Comparison of ENCODE assay signal across 19 cellular contexts in genomic region chr16:5020551-5020950, GRCh38. TPM values are rescaled to one million over a fixed set of nuclear protein-coding genes. Genes with fewer than 3 reads are reported as not detected.
DNase-seq lines count a peak whose midpoint lies in the region; ATAC-seq, FAIRE-seq and TF ChIP-seq lines count a peak whose summit lies in the region.
"Had no signal": no experiment of that assay in that cellular context is flagged by ENCODE, and none has a peak within 500 bp of the region (broad histone marks: within the 10 kb centered on the region; RNA-seq: fewer than 3 reads in every experiment).

No MANE protein-coding gene starts in this region.

- no peak overlapping the region for H2AFZ ChIP-seq in HepG2 (ENCODE audit: low read length)

- intact Hi-C loops in HepG2 (cut with micrococcal nuclease; ENCODE audit: unreplicated experiment) (no loop called here), right lobe of liver (cut with DNase I) (no loop called here)

- H3K36me3 ChIP-seq in HepG2 (replicated peaks in 1 of 2; ENCODE audit: control insufficient read depth in 1 of 2, insufficient read depth in 2 of 2, low read length in 2 of 2) (peaks cover 2 to 4% of the 10 kb centered on the region in 2 experiments; a peak in 1 of 5 replicates), right lobe of liver (no peaks in the 10 kb centered on the region), endodermal cell (ENCODE audit: control insufficient read depth, insufficient read depth, low read length) (no peaks in the 10 kb centered on the region), tibial nerve (peaks cover 0 to 5% (median 0%) of the 10 kb centered on the region in 3 donors)

- H3K79me2 ChIP-seq in HepG2 (ENCODE audit: insufficient read depth, low read length), result no peaks in the 10 kb centered on the region

- H3K4me3 ChIP-seq in HepG2 (replicated peaks in 1 of 3; ENCODE audit: insufficient read depth in 1 of 3, low read depth in 2 of 3, low read length in 3 of 3) (no peak overlapping the region), right lobe of liver (no peak overlapping the region), endodermal cell (ENCODE audit: low read length) (no peak overlapping the region), tibial nerve (peak overlapping the region in 1 of 4 donors; percentile 15)

- peak overlapping the region; percentile 19 for H3K27ac Mint-ChIP-seq in endodermal cell
- H3K27ac Mint-ChIP-seq: CD14-positive monocyte, HFFc6 had no signal

- DNase-seq in HepG2 (ENCODE audit: low spot score) (no peak), right lobe of liver (no peak), endodermal cell (no peak), occipital lobe (lab: John Stamatoyannopoulos, UW) (peak; percentile 76), tibial nerve (ENCODE audit: low spot score in 2 of 2) (no peak)
- DNase-seq: Caco-2, DMS53, HFFc6, KBM-7, NCI-H1092 treated with DMSO at 0.1 percent for 48 hours, NCI-H187, NCI-H446 treated with DMSO at 0.1 percent for 48 hours, NCI-H748 treated with DMSO at 0.1 percent for 48 hours, PC-3 had no signal

- ATAC-seq in HepG2, result peak; percentile 31
- ATAC-seq in right lobe of liver, result no peak
- ATAC-seq in GM18868 (IDR thresholded peaks at IDR 0.05; ENCODE audit: unreplicated experiment), result no peak
- no peak for ATAC-seq in GM19463 (IDR thresholded peaks at IDR 0.05; ENCODE audit: unreplicated experiment)
- ATAC-seq in GM21825 (IDR thresholded peaks at IDR 0.05; ENCODE audit: unreplicated experiment), result no peak
- ATAC-seq: PC-3 had no signal

- TF ChIP-seq CTCF in HepG2 (CRISPR knock-in tag; IDR thresholded peaks at IDR 0.05) (no peak), right lobe of liver (IDR thresholded peaks at IDR 0.05) (no peak), endodermal cell (conservative IDR thresholded peaks at IDR 0.05) (no peak), tibial nerve (IDR thresholded peaks at IDR 0.05) (no peak)

- H3K4me1 Mint-ChIP-seq in endodermal cell, result no peaks in the 10 kb centered on the region
- H3K4me1 Mint-ChIP-seq: CD14-positive monocyte had no signal

- POLR2A ChIA-PET in HepG2 (lab: Yijun Ruan, JAX), result no interaction called here

- in situ Hi-C loops in HepG2 (cut with HindIII; ENCODE audit: extremely low pct_ligation_motif_present, low pct_unique_long_range_greater_than_20kb), result no loop called here

- TF ChIP-seq EP300 in HepG2 (IDR thresholded peaks at IDR 0.05; ENCODE audit: low read depth in 2 of 2, low read length in 2 of 2) (no peak), HepG2 (CRISPR knock-in tag; IDR thresholded peaks at IDR 0.05; ENCODE audit: borderline replicate concordance) (no peak), tibial nerve (IDR thresholded peaks at IDR 0.05) (peak; percentile 35 to 83)

- TF ChIP-seq POLR2A in HepG2 (IDR thresholded peaks at IDR 0.05; ENCODE audit: insufficient read depth in 1 of 2, low read depth in 2 of 2, low read length in 2 of 2) (no peak), right lobe of liver (IDR thresholded peaks at IDR 0.05) (no peak), tibial nerve (IDR thresholded peaks at IDR 0.05) (no peak)

- H3K27me3 ChIP-seq in HepG2 (ENCODE audit: control insufficient read depth in 1 of 2, insufficient read depth in 2 of 2, low read length in 2 of 2) (peaks cover 4 to 35% of the 10 kb centered on the region in 2 experiments), right lobe of liver (no peaks in the 10 kb centered on the region), endodermal cell (ENCODE audit: control insufficient read depth, insufficient read depth, low read length, poor library complexity, severe bottlenecking) (peaks cover 31% of the 10 kb centered on the region), tibial nerve (no peaks in the 10 kb centered on the region)

- peaks cover 2% of the 10 kb centered on the region for H3K36me3 Mint-ChIP-seq in endodermal cell (ENCODE audit: low read depth)

- H3K9ac ChIP-seq in HepG2 (ENCODE audit: insufficient read depth, low read depth, low read length) (no peak overlapping the region), endodermal cell (ENCODE audit: extremely low read depth, low read length, poor library complexity, severe bottlenecking) (no peak overlapping the region)

- H3K27me3 Mint-ChIP-seq in endodermal cell (ENCODE audit: insufficient read depth), result peaks cover 66% of the 10 kb centered on the region

- CTCF ChIA-PET in HepG2 (lab: Yijun Ruan, JAX; ENCODE audit: low intra/inter-chr PET ratio, low total read pairs), result no interaction called here

- H3K9me3 ChIP-seq in HepG2 (ENCODE audit: low read length), result no peaks in the 10 kb centered on the region
- no peaks in the 10 kb centered on the region for H3K9me3 ChIP-seq in right lobe of liver
- no peaks in the 10 kb centered on the region for H3K9me3 ChIP-seq in endodermal cell (ENCODE audit: control insufficient read depth, low read length)
- no peaks in the 10 kb centered on the region for H3K9me3 ChIP-seq in tibial nerve
- H3K9me3 ChIP-seq: Caco-2 had no signal

- no peak overlapping the region for H3K4me3 Mint-ChIP-seq in endodermal cell
- H3K4me3 Mint-ChIP-seq: CD14-positive monocyte, HFFc6 had no signal

- TF ChIP-seq RAD21 in HepG2 (CRISPR knock-in tag; IDR thresholded peaks at IDR 0.05), result no peak

- no peak overlapping the region for H3K4me2 ChIP-seq in HepG2 (ENCODE audit: low read depth, low read length)

- WGBS in HepG2 (ENCODE audit: low lambda C conversion rate), result 16% methylated on average over 15 of the region's 15 CpGs
- 49% methylated on average over 8 of the region's 15 CpGs for WGBS in right lobe of liver (ENCODE audit: insufficient coverage, low coverage, low lambda C conversion rate, missing lambda C conversion rate)
- 75 to 81% methylated on average over 6 to 15 of the region's 15 CpGs for WGBS in endodermal cell (ENCODE audit: insufficient coverage in 1 of 2, insufficient read length in 1 of 2), 2 experiments
- 57 to 61% methylated on average over 14 to 15 of the region's 15 CpGs for WGBS in tibial nerve, 2 donors

- no peaks in the 10 kb centered on the region for H4K20me1 ChIP-seq in HepG2 (ENCODE audit: insufficient read depth, low read length)

- H3K27ac ChIP-seq in HepG2 (ENCODE audit: extremely low read length, insufficient read depth, low read length) (no peak overlapping the region), right lobe of liver (no peak overlapping the region), endodermal cell (ENCODE audit: low read depth, low read length) (no peak overlapping the region), tibial nerve (peak overlapping the region; percentile 52 to 89 (median 84))
- H3K27ac ChIP-seq: 22Rv1 had no signal

- FAIRE-seq in HepG2 (lab: Jason Lieb, UNC), result no peak

- no peaks in the 10 kb centered on the region for H3K9me3 Mint-ChIP-seq in endodermal cell
- H3K9me3 Mint-ChIP-seq: HFFc6 had no signal

- no TSS peak for BruUV-seq in HepG2 (replicated peaks; lab: Mats Ljungman, UMichigan)

- H3K4me1 ChIP-seq in HepG2 (ENCODE audit: insufficient read depth, low read length), result no peaks in the 10 kb centered on the region
- no peaks in the 10 kb centered on the region for H3K4me1 ChIP-seq in right lobe of liver
- H3K4me1 ChIP-seq in endodermal cell (ENCODE audit: control insufficient read depth, insufficient read depth, low read length), result no peaks in the 10 kb centered on the region
- peaks cover 0 to 41% (median 5%) of the 10 kb centered on the region in 4 donors for H3K4me1 ChIP-seq in tibial nerve
- H3K4me1 ChIP-seq: Caco-2 had no signal

RNA-seq across cellular contexts. Expression of gene NAGPA, which starts 13.2 kb away (rescaled TPM):
- total RNA-seq in HepG2 (2016; rRNA removed; fragmentation: Illumina TruSeq; extraction: Trizol) (29.8 and 60.3 TPM in 2 replicates), right lobe of liver (10 to 100 TPM in 2 of 6 experiments, 1 to 10 TPM in 4; 6.6 to 22.1 (median 8.4) TPM), endodermal cell (10 to 100 TPM; 12.7 to 14.0 TPM), occipital lobe (12.5 TPM), tibial nerve (100 to 1,000 TPM in 1 of 4 donors, 10 to 100 TPM in 3; 37.5 to 104 (median 43.8) TPM)
- total RNA-seq in HepG2 (2016; cell fraction: cytosol; rRNA removed; fragmentation: Illumina TruSeq; extraction: Trizol; ENCODE audit: low read depth), result 10.2 and 12.2 TPM in 2 replicates
- total RNA-seq in HepG2 (2016; cell fraction: insoluble cytoplasmic fraction; rRNA removed; fragmentation: Illumina TruSeq; extraction: Trizol), result 25.3 and 59.7 TPM in 2 replicates
- total RNA-seq in HepG2 (2016; cell fraction: membrane; rRNA removed; fragmentation: Illumina TruSeq; extraction: Trizol), result 19.0 and 22.6 TPM in 2 replicates
- 58.3 and 69.4 TPM in 2 replicates for total RNA-seq in HepG2 (2016; cell fraction: nucleus; rRNA removed; fragmentation: Illumina TruSeq; extraction: Trizol)
- 27.1 and 31.6 TPM in 2 replicates for polyA plus RNA-seq in HepG2 (2011; rRNA removed)
- 28.0 and 43.3 TPM in 2 replicates for polyA plus RNA-seq in HepG2 (2011; cell fraction: cytosol; rRNA removed)
- polyA plus RNA-seq in HepG2 (2011; cell fraction: nucleus; rRNA removed), result 119 and 135 TPM in 2 replicates
- 20.6 and 22.0 TPM in 2 replicates for polyA plus RNA-seq in HepG2 (2012)
- polyA plus RNA-seq in HepG2 (2016; cell fraction: cytosol; fragmentation: Illumina TruSeq; extraction: Trizol; ENCODE audit: low read depth), result 7.6 and 9.3 TPM in 2 replicates
- polyA plus RNA-seq in HepG2 (2016; cell fraction: insoluble cytoplasmic fraction; fragmentation: Illumina TruSeq; extraction: Trizol; ENCODE audit: low read depth), result 24.9 and 27.9 TPM in 2 replicates
- 15.1 and 16.1 TPM in 2 replicates for polyA plus RNA-seq in HepG2 (2016; cell fraction: membrane; fragmentation: Illumina TruSeq; extraction: Trizol; ENCODE audit: low read depth)
- polyA plus RNA-seq in HepG2 (2016; cell fraction: nucleus; fragmentation: Illumina TruSeq; extraction: Trizol; ENCODE audit: insufficient read depth, low read depth), result 111 and 120 TPM in 2 replicates
- 13.4 and 91.3 TPM in 2 replicates for polyA minus RNA-seq in HepG2 (2011; rRNA and poly(A)+ RNA removed; ENCODE audit: low replicate concordance)
- 24.6 and 30.4 TPM in 2 replicates for polyA minus RNA-seq in HepG2 (2011; cell fraction: cytosol; rRNA and poly(A)+ RNA removed)
- 41.9 and 43.5 TPM in 2 replicates for polyA minus RNA-seq in HepG2 (2011; cell fraction: nucleus; rRNA and poly(A)+ RNA removed)
- 6.8 TPM for polyA plus RNA-seq in endodermal cell (2013, experiment 1 of 2)
- 6.3 TPM for polyA plus RNA-seq in endodermal cell (2013, experiment 2 of 2)

RNA-seq across cellular contexts. Expression of gene C16orf89, which starts 45.2 kb away (rescaled TPM):
- 0.97 and 1.9 TPM in 2 replicates for total RNA-seq in HepG2 (2016; rRNA removed; fragmentation: Illumina TruSeq; extraction: Trizol)
- 0.61 and 0.79 TPM in 2 replicates for total RNA-seq in HepG2 (2016; cell fraction: cytosol; rRNA removed; fragmentation: Illumina TruSeq; extraction: Trizol; ENCODE audit: low read depth)
- total RNA-seq in HepG2 (2016; cell fraction: insoluble cytoplasmic fraction; rRNA removed; fragmentation: Illumina TruSeq; extraction: Trizol), result 0.45 and 1.1 TPM in 2 replicates
- 0.76 and 1.0 TPM in 2 replicates for total RNA-seq in HepG2 (2016; cell fraction: membrane; rRNA removed; fragmentation: Illumina TruSeq; extraction: Trizol)
- total RNA-seq in HepG2 (2016; cell fraction: nucleus; rRNA removed; fragmentation: Illumina TruSeq; extraction: Trizol), result 0.72 and 0.78 TPM in 2 replicates
- polyA plus RNA-seq in HepG2 (2011; rRNA removed), result 2.8 and 3.4 TPM in 2 replicates
- 2.8 TPM in 2 replicates for polyA plus RNA-seq in HepG2 (2011; cell fraction: cytosol; rRNA removed)
- polyA plus RNA-seq in HepG2 (2011; cell fraction: nucleus; rRNA removed), result 1.3 and 1.4 TPM in 2 replicates
- polyA plus RNA-seq in HepG2 (2012), result 1.7 and 2.7 TPM in 2 replicates
- polyA plus RNA-seq in HepG2 (2016; cell fraction: cytosol; fragmentation: Illumina TruSeq; extraction: Trizol; ENCODE audit: low read depth), result 0.58 and 0.68 TPM in 2 replicates
- 0.85 and 1.2 TPM in 2 replicates for polyA plus RNA-seq in HepG2 (2016; cell fraction: insoluble cytoplasmic fraction; fragmentation: Illumina TruSeq; extraction: Trizol; ENCODE audit: low read depth)
- polyA plus RNA-seq in HepG2 (2016; cell fraction: membrane; fragmentation: Illumina TruSeq; extraction: Trizol; ENCODE audit: low read depth), result 0.71 and 0.81 TPM in 2 replicates
- 1.4 and 2.1 TPM in 2 replicates for polyA plus RNA-seq in HepG2 (2016; cell fraction: nucleus; fragmentation: Illumina TruSeq; extraction: Trizol; ENCODE audit: insufficient read depth, low read depth)
- polyA minus RNA-seq in HepG2 (2011; rRNA and poly(A)+ RNA removed; ENCODE audit: low replicate concordance), result 1.0 TPM in 1 of 2 replicates, not detected in the other
- polyA minus RNA-seq in HepG2 (2011; cell fraction: cytosol; rRNA and poly(A)+ RNA removed), result 0.89 and 1.1 TPM in 2 replicates
- polyA minus RNA-seq in HepG2 (2011; cell fraction: nucleus; rRNA and poly(A)+ RNA removed), result 0.50 and 0.90 TPM in 2 replicates
- not detected for total RNA-seq in right lobe of liver
- total RNA-seq in endodermal cell, result under 1 TPM in 1 of 2 donors, not detected in 1; 0.51 TPM
- 1.0 TPM for polyA plus RNA-seq in endodermal cell (2013, experiment 1 of 2)
- polyA plus RNA-seq in endodermal cell (2013, experiment 2 of 2), result 1.1 TPM
- total RNA-seq in occipital lobe, result 5.0 TPM
- total RNA-seq in tibial nerve, result 10 to 100 TPM in 3 of 4 donors, 1 to 10 TPM in 1; 6.3 to 39.0 (median 17.8) TPM
- total RNA-seq: Caco-2, HFFc6, PC-3 had no signal
- polyA plus RNA-seq: CD14-positive monocyte had no signal

RNA-seq across cellular contexts. Expression of gene ALG1, which starts 51.1 kb away (rescaled TPM):
- 39.6 and 75.6 TPM in 2 replicates for total RNA-seq in HepG2 (2016; rRNA removed; fragmentation: Illumina TruSeq; extraction: Trizol)
- 7.6 and 8.9 TPM in 2 replicates for total RNA-seq in HepG2 (2016; cell fraction: cytosol; rRNA removed; fragmentation: Illumina TruSeq; extraction: Trizol; ENCODE audit: low read depth)
- total RNA-seq in HepG2 (2016; cell fraction: insoluble cytoplasmic fraction; rRNA removed; fragmentation: Illumina TruSeq; extraction: Trizol), result 38.5 and 76.0 TPM in 2 replicates
- 14.3 and 16.3 TPM in 2 replicates for total RNA-seq in HepG2 (2016; cell fraction: membrane; rRNA removed; fragmentation: Illumina TruSeq; extraction: Trizol)
- 78.0 and 84.8 TPM in 2 replicates for total RNA-seq in HepG2 (2016; cell fraction: nucleus; rRNA removed; fragmentation: Illumina TruSeq; extraction: Trizol)
- polyA plus RNA-seq in HepG2 (2011; rRNA removed), result 43.3 and 51.5 TPM in 2 replicates
- 46.0 and 52.0 TPM in 2 replicates for polyA plus RNA-seq in HepG2 (2011; cell fraction: cytosol; rRNA removed)
- 37.8 and 40.2 TPM in 2 replicates for polyA plus RNA-seq in HepG2 (2011; cell fraction: nucleus; rRNA removed)
- polyA plus RNA-seq in HepG2 (2012), result 25.7 and 31.5 TPM in 2 replicates
- polyA plus RNA-seq in HepG2 (2016; cell fraction: cytosol; fragmentation: Illumina TruSeq; extraction: Trizol; ENCODE audit: low read depth), result 6.3 and 6.5 TPM in 2 replicates
- 36.3 and 37.9 TPM in 2 replicates for polyA plus RNA-seq in HepG2 (2016; cell fraction: insoluble cytoplasmic fraction; fragmentation: Illumina TruSeq; extraction: Trizol; ENCODE audit: low read depth)
- 10.1 and 11.8 TPM in 2 replicates for polyA plus RNA-seq in HepG2 (2016; cell fraction: membrane; fragmentation: Illumina TruSeq; extraction: Trizol; ENCODE audit: low read depth)
- 104 and 109 TPM in 2 replicates for polyA plus RNA-seq in HepG2 (2016; cell fraction: nucleus; fragmentation: Illumina TruSeq; extraction: Trizol; ENCODE audit: insufficient read depth, low read depth)
- 135 and 161 TPM in 2 replicates for polyA minus RNA-seq in HepG2 (2011; rRNA and poly(A)+ RNA removed; ENCODE audit: low replicate concordance)
- polyA minus RNA-seq in HepG2 (2011; cell fraction: cytosol; rRNA and poly(A)+ RNA removed), result 28.6 and 36.3 TPM in 2 replicates
- polyA minus RNA-seq in HepG2 (2011; cell fraction: nucleus; rRNA and poly(A)+ RNA removed), result 50.0 and 65.8 TPM in 2 replicates
- 10 to 100 TPM; 16.0 to 28.0 (median 16.9) TPM for total RNA-seq in right lobe of liver
- 10 to 100 TPM; 25.1 to 32.3 TPM for total RNA-seq in endodermal cell
- polyA plus RNA-seq in endodermal cell (2013, experiment 1 of 2), result 12.9 TPM
- 13.7 TPM for polyA plus RNA-seq in endodermal cell (2013, experiment 2 of 2)
- 11.4 TPM for total RNA-seq in occipital lobe
- total RNA-seq in tibial nerve, result 10 to 100 TPM; 15.9 to 25.5 (median 22.9) TPM

Comparison
In these comparisons a context has a peak if more than half of its experiments do, and no peak if none do; other contexts are left out.
1. H3K27ac ChIP-seq: peak in tibial nerve (4 of 4); none in HepG2 (single experiment), right lobe of liver (0 of 3) and endodermal cell (single experiment).